Comparison of ENCODE assay signal across 14 cellular contexts in the genomic region with DNA sequence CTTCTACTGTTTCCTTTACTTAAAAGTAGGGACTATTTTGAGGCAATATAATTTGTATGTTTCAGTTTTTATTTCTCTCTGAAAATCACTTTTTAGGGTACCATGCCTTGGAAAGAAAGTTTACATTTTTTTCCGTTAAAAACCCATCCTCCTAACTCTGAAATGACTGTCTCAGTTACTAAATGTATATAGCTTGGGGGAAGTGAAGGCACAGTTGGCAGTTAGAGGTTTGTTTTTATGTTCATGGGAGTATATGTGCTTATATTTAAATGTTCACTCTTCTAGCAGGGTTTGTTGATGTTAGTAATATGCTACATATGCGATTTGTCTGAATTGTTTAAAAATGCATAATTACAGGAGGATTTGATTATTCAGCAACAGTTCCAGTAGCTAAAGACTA. TPM values are rescaled to one million over a fixed set of nuclear protein-coding genes. Genes with fewer than 3 reads are reported as not detected.
DNase-seq lines count a peak whose midpoint lies in the region; ATAC-seq, FAIRE-seq and TF ChIP-seq lines count a peak whose summit lies in the region.
"Had no signal": no experiment of that assay in that cellular context is flagged by ENCODE, and none has a peak within 500 bp of the region (broad histone marks: within the 10 kb centered on the region; RNA-seq: fewer than 3 reads in every experiment).

No MANE protein-coding gene starts in this region.

- H3K27ac ChIP-seq in HepG2 (ENCODE audit: extremely low read length, insufficient read depth, low read length): no peak overlapping the region
- no peak overlapping the region for H3K27ac ChIP-seq in right lobe of liver
- peak overlapping the region; percentile 26; the same call in 1 of the 2 replicates for H3K27ac ChIP-seq in Panc1 (ENCODE audit: low read length)
- H3K27ac ChIP-seq: psoas muscle had no signal

- H3K27me3 ChIP-seq in HepG2 (ENCODE audit: control insufficient read depth in 1 of 2, insufficient read depth in 2 of 2, low read length in 2 of 2) (no peaks in the 10 kb centered on the region), right lobe of liver (no peaks in the 10 kb centered on the region), Panc1 (ENCODE audit: control insufficient read depth, insufficient read depth, low read length) (no peaks in the 10 kb centered on the region)

- WGBS in HepG2 (ENCODE audit: low lambda C conversion rate): 99% methylated on average over 2 of the region's 2 CpGs
- 92% methylated on average over 2 of the region's 2 CpGs for WGBS in right lobe of liver (ENCODE audit: insufficient coverage, low coverage, low lambda C conversion rate, missing lambda C conversion rate)

- no peak overlapping the region for H3K4me2 ChIP-seq in HepG2 (ENCODE audit: low read depth, low read length)

- TF ChIP-seq EP300 in HepG2 (IDR thresholded peaks at IDR 0.05; ENCODE audit: low read depth in 2 of 2, low read length in 2 of 2) (no peak), HepG2 (CRISPR knock-in tag; IDR thresholded peaks at IDR 0.05; ENCODE audit: borderline replicate concordance) (no peak)

- no peak overlapping the region for H2AFZ ChIP-seq in HepG2 (ENCODE audit: low read length)

- no peaks in the 10 kb centered on the region for H4K20me1 ChIP-seq in HepG2 (ENCODE audit: insufficient read depth, low read length)

- H3K36me3 ChIP-seq in HepG2 (replicated peaks in 1 of 2; ENCODE audit: control insufficient read depth in 1 of 2, insufficient read depth in 2 of 2, low read length in 2 of 2) (peaks cover 0 to under 1% of the 10 kb centered on the region in 2 experiments; a peak in 1 of 5 replicates), right lobe of liver (no peaks in the 10 kb centered on the region), Panc1 (ENCODE audit: control insufficient read depth, insufficient read depth, low read length) (no peaks in the 10 kb centered on the region)

- no peak for DNase-seq in HepG2 (ENCODE audit: low spot score)
- DNase-seq in right lobe of liver: no peak
- DNase-seq in Panc1 (ENCODE audit: low read depth, low spot score): no peak
- DNase-seq in hepatic stellate cell (ENCODE audit: low spot score): no peak
- no peak for DNase-seq in NCI-H2081 (lab: John Stamatoyannopoulos, UW)
- DNase-seq: activated T-cell treated with anti-CD3 and anti-CD28 coated beads, Interleukin-2, amount 50 U/mL, for 4 hours; Caco-2; foreskin fibroblast; NCI-H1105; psoas muscle; SK-N-SH had no signal

- no peak overlapping the region for H3K4me3 ChIP-seq in HepG2 (replicated peaks in 1 of 3; ENCODE audit: insufficient read depth in 1 of 3, low read depth in 2 of 3, low read length in 3 of 3)
- no peak overlapping the region for H3K4me3 ChIP-seq in right lobe of liver
- H3K4me3 ChIP-seq in Panc1 (ENCODE audit: low read depth in 2 of 2, low read length in 2 of 2): no peak overlapping the region
- H3K4me3 ChIP-seq: psoas muscle had no signal

- H3K79me2 ChIP-seq in HepG2 (ENCODE audit: insufficient read depth, low read length): peaks cover 2% of the 10 kb centered on the region

- ATAC-seq in HepG2: no peak
- no peak for ATAC-seq in right lobe of liver
- ATAC-seq in HG03025 (IDR thresholded peaks at IDR 0.05; ENCODE audit: low FRiP score, unreplicated experiment): peak; percentile 47
- ATAC-seq in Panc1: no peak
- no peak for ATAC-seq in GM18505 (IDR thresholded peaks at IDR 0.05; ENCODE audit: unreplicated experiment)
- ATAC-seq in GM19035 (IDR thresholded peaks at IDR 0.05; ENCODE audit: unreplicated experiment): no peak
- ATAC-seq: activated T-cell treated with anti-CD3 and anti-CD28 coated beads, Interleukin-2, amount 50 U/mL, for 4 hours; psoas muscle had no signal

- POLR2A ChIA-PET in HepG2 (lab: Yijun Ruan, JAX) (no interaction called here), Panc1 (lab: Charles Lee) (no interaction called here)

- intact Hi-C loops in HepG2 (cut with micrococcal nuclease; ENCODE audit: unreplicated experiment) (no loop called here), right lobe of liver (cut with DNase I) (no loop called here), Panc1 (cut with micrococcal nuclease; ENCODE audit: unreplicated experiment) (no loop called here)

- TF ChIP-seq CTCF in HepG2 (CRISPR knock-in tag; IDR thresholded peaks at IDR 0.05) (no peak), right lobe of liver (IDR thresholded peaks at IDR 0.05) (no peak), Panc1 (IDR thresholded peaks at IDR 0.05) (no peak)

- no peak for TF ChIP-seq RAD21 in HepG2 (CRISPR knock-in tag; IDR thresholded peaks at IDR 0.05)

- in situ Hi-C loops in HepG2 (cut with HindIII; ENCODE audit: extremely low pct_ligation_motif_present, low pct_unique_long_range_greater_than_20kb): loop anchor here (10.0 kb wide), 2 partner anchors 310 to 1370 kb away; no protein-coding TSS in a partner anchor
- in situ Hi-C loops in Panc1 (cut with HindIII; ENCODE audit: low pct_unique_long_range_greater_than_20kb, low sequenced_read_pairs): no loop called here

- H3K9me3 ChIP-seq in HepG2 (ENCODE audit: low read length): no peaks in the 10 kb centered on the region
- H3K9me3 ChIP-seq in right lobe of liver: no peaks in the 10 kb centered on the region
- no peaks in the 10 kb centered on the region for H3K9me3 ChIP-seq in Panc1 (ENCODE audit: control insufficient read depth, insufficient read depth, low read depth, low read length)
- H3K9me3 ChIP-seq: Caco-2, psoas muscle, SK-N-SH had no signal

- FAIRE-seq in HepG2 (lab: Jason Lieb, UNC): no peak

- BruUV-seq in HepG2 (replicated peaks; lab: Mats Ljungman, UMichigan) (no TSS peak), Panc1 (replicated peaks; lab: Mats Ljungman, UMichigan) (no TSS peak)

- H3K9ac ChIP-seq in HepG2 (ENCODE audit: insufficient read depth, low read depth, low read length): no peak overlapping the region
- H3K9ac ChIP-seq: SK-N-SH had no signal

- TF ChIP-seq POLR2A in HepG2 (IDR thresholded peaks at IDR 0.05; ENCODE audit: insufficient read depth in 1 of 2, low read depth in 2 of 2, low read length in 2 of 2) (no peak), right lobe of liver (IDR thresholded peaks at IDR 0.05) (no peak), GM18505 (IDR thresholded peaks at IDR 0.05; ENCODE audit: borderline replicate concordance, extremely low read depth, insufficient read depth, insufficient read length) (no peak)

- CTCF ChIA-PET in HepG2 (lab: Yijun Ruan, JAX; ENCODE audit: low intra/inter-chr PET ratio, low total read pairs) (interaction anchor here (1.5 kb wide), 1 partner anchor 1370 kb away, joined by 7 read pairs; no protein-coding TSS in a partner anchor), Panc1 (lab: Charles Lee) (interaction anchor here (0.5 to 0.8 kb wide), 2 partner anchors 1023 to 1040 kb away, joined by 3 to 4 read pairs; no protein-coding TSS in a partner anchor)

- H3K4me1 ChIP-seq in HepG2 (ENCODE audit: insufficient read depth, low read length) (no peaks in the 10 kb centered on the region), right lobe of liver (no peaks in the 10 kb centered on the region), Panc1 (ENCODE audit: control insufficient read depth, insufficient read depth, low read length) (peaks cover 9% of the 10 kb centered on the region; the same call in 1 of the 2 replicates)
- H3K4me1 ChIP-seq: Caco-2 had no signal

TF ChIP-seq in HepG2, 621 proteins besides CTCF, POLR2A, EP300 and RAD21 (continues in another document):
- TF ChIP-seq, protein P1, sequence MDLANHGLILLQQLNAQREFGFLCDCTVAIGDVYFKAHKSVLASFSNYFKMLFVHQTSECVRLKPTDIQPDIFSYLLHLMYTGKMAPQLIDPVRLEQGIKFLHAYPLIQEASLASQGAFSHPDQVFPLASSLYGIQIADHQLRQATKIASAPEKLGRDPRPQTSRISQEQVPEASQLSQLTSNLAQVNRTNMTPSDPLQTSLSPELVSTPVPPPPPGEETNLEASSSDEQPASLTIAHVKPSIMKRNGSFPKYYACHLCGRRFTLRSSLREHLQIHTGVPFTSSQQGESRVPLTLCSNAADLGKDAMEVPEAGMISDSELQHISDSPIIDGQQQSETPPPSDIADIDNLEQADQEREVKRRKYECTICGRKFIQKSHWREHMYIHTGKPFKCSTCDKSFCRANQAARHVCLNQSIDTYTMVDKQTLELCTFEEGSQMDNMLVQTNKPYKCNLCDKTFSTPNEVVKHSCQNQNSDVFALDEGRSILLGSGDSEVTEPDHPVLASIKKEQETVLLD (CRISPR knock-in tag; IDR thresholded peaks at IDR 0.05; ENCODE audit: low read depth): no peak
- 0 out of 2 replicates have a peak, but pooled peaks have one; percentile 21 for TF ChIP-seq MAFF (IDR thresholded peaks at IDR 0.05; ENCODE audit: low read depth, low read length)
- TF ChIP-seq NCOA1 (CRISPR knock-in tag; IDR thresholded peaks at IDR 0.05): no peak
- TF ChIP-seq FOXA3 (CRISPR knock-in tag; IDR thresholded peaks at IDR 0.05): no peak

RNA-seq across cellular contexts. Expression of gene CDKAL1, which starts 31.0 kb away (rescaled TPM):
- total RNA-seq in HepG2 (2016; rRNA removed; fragmentation: Illumina TruSeq; extraction: Trizol) (27.7 and 33.6 TPM in 2 replicates), right lobe of liver (1 to 10 TPM; 4.5 to 7.0 (median 6.2) TPM), Panc1 (2021; ENCODE audit: unreplicated experiment) (14.5 TPM)
- total RNA-seq in HepG2 (2016; cell fraction: cytosol; rRNA removed; fragmentation: Illumina TruSeq; extraction: Trizol; ENCODE audit: low read depth): 16.5 and 18.0 TPM in 2 replicates
- 27.3 and 33.8 TPM in 2 replicates for total RNA-seq in HepG2 (2016; cell fraction: insoluble cytoplasmic fraction; rRNA removed; fragmentation: Illumina TruSeq; extraction: Trizol)
- total RNA-seq in HepG2 (2016; cell fraction: membrane; rRNA removed; fragmentation: Illumina TruSeq; extraction: Trizol): 16.7 and 20.2 TPM in 2 replicates
- 41.5 and 43.6 TPM in 2 replicates for total RNA-seq in HepG2 (2016; cell fraction: nucleus; rRNA removed; fragmentation: Illumina TruSeq; extraction: Trizol)
- polyA plus RNA-seq in HepG2 (2011; rRNA removed): 8.0 and 9.5 TPM in 2 replicates
- 3.9 and 6.2 TPM in 2 replicates for polyA plus RNA-seq in HepG2 (2011; cell fraction: cytosol; rRNA removed)
- 7.2 and 9.0 TPM in 2 replicates for polyA plus RNA-seq in HepG2 (2011; cell fraction: nucleus; rRNA removed)
- 7.3 and 9.5 TPM in 2 replicates for polyA plus RNA-seq in HepG2 (2012)
- 1.5 and 1.6 TPM in 2 replicates for polyA plus RNA-seq in HepG2 (2016; cell fraction: cytosol; fragmentation: Illumina TruSeq; extraction: Trizol; ENCODE audit: low read depth)
- polyA plus RNA-seq in HepG2 (2016; cell fraction: insoluble cytoplasmic fraction; fragmentation: Illumina TruSeq; extraction: Trizol; ENCODE audit: low read depth): 17.4 and 17.8 TPM in 2 replicates
- 3.8 and 5.1 TPM in 2 replicates for polyA plus RNA-seq in HepG2 (2016; cell fraction: membrane; fragmentation: Illumina TruSeq; extraction: Trizol; ENCODE audit: low read depth)
- polyA plus RNA-seq in HepG2 (2016; cell fraction: nucleus; fragmentation: Illumina TruSeq; extraction: Trizol; ENCODE audit: insufficient read depth, low read depth): 16.9 and 17.3 TPM in 2 replicates
- 8.4 and 15.1 TPM in 2 replicates for polyA minus RNA-seq in HepG2 (2011; rRNA and poly(A)+ RNA removed; ENCODE audit: low replicate concordance)
- 15.5 and 16.7 TPM in 2 replicates for polyA minus RNA-seq in HepG2 (2011; cell fraction: cytosol; rRNA and poly(A)+ RNA removed)
- polyA minus RNA-seq in HepG2 (2011; cell fraction: nucleus; rRNA and poly(A)+ RNA removed): 55.4 and 60.9 TPM in 2 replicates
- 5.1 TPM for polyA plus RNA-seq in Panc1 (2012; ENCODE audit: insufficient read length)
